In genomic region chr14:100130471-100130870, GRCh38 we compare ENCODE assay signal across 22 cellular contexts. TPM values are rescaled to one million over a fixed set of nuclear protein-coding genes. Genes with fewer than 3 reads are reported as not detected.
DNase-seq lines count a peak whose midpoint lies in the region; ATAC-seq and TF ChIP-seq lines count a peak whose summit lies in the region.
"Had no signal": no experiment of that assay in that cellular context is flagged by ENCODE, and none has a peak within 500 bp of the region (broad histone marks: within the 10 kb centered on the region; RNA-seq: fewer than 3 reads in every experiment).

No MANE protein-coding gene starts in this region.

- intact Hi-C loops in activated CD4-positive, alpha-beta T cell treated with anti-CD3 and anti-CD28 coated beads for 36 hours (cut with DNase I, micrococcal nuclease) = no loop called here
- intact Hi-C loops in activated CD8-positive, alpha-beta T cell treated with anti-CD3 and anti-CD28 coated beads for 36 hours (cut with micrococcal nuclease) = no loop called here
- intact Hi-C loops in left colon (cut with DNase I, micrococcal nuclease) = no loop called here
- intact Hi-C loops in lower lobe of right lung (cut with DNase I) = no loop called here

- POLR2A ChIA-PET in activated CD4-positive, alpha-beta T cell treated with anti-CD3 and anti-CD28 coated beads for 36 hours (lab: Charles Lee) = no interaction called here
- POLR2A ChIA-PET in activated CD8-positive, alpha-beta T cell treated with anti-CD3 and anti-CD28 coated beads for 36 hours (lab: Charles Lee) = interaction anchor here (0.9 to 3.2 kb wide), 2 partner anchors 9 to 12 kb away, joined by 4 to 17 read pairs; no protein-coding TSS in a partner anchor

- no peak overlapping the region for H3K4me3 Mint-ChIP-seq in activated CD4-positive, alpha-beta T cell treated with anti-CD3 and anti-CD28 coated beads for 36 hours
- H3K4me3 Mint-ChIP-seq in activated CD8-positive, alpha-beta T cell treated with anti-CD3 and anti-CD28 coated beads for 36 hours = no peak overlapping the region
- H3K4me3 Mint-ChIP-seq in glutamatergic neuron (ENCODE audit: unreplicated experiment) = no peak overlapping the region
- H3K4me3 Mint-ChIP-seq: activated B cell treated with CpG ODN at 0.5 μM for 24 hours had no signal

- H3K27me3 ChIP-seq in suprapubic skin (no peaks in the 10 kb centered on the region), lower lobe of right lung (ENCODE audit: low read depth) (no peaks in the 10 kb centered on the region)
- H3K27me3 ChIP-seq: BE2C, heart left ventricle, ovary, right lobe of liver, SJSA1, transverse colon had no signal

- peak overlapping the region; percentile 43 for H3K27ac Mint-ChIP-seq in activated CD4-positive, alpha-beta T cell treated with anti-CD3 and anti-CD28 coated beads for 36 hours
- H3K27ac Mint-ChIP-seq in activated CD8-positive, alpha-beta T cell treated with anti-CD3 and anti-CD28 coated beads for 36 hours = peak overlapping the region; percentile 71
- no peak overlapping the region for H3K27ac Mint-ChIP-seq in glutamatergic neuron (ENCODE audit: unreplicated experiment)

- ATAC-seq in activated CD4-positive, alpha-beta T cell treated with anti-CD3 and anti-CD28 coated beads for 36 hours = no peak
- ATAC-seq in activated CD8-positive, alpha-beta T cell treated with anti-CD3 and anti-CD28 coated beads for 36 hours = no peak
- ATAC-seq in left colon (peak; percentile 7), lower lobe of right lung (no peak)
- ATAC-seq: heart left ventricle; PC-3; stimulated activated naive CD8-positive, alpha-beta T cell treated with anti-CD3 and anti-CD28 coated beads, Interleukin-15, Interleukin-2, amounts not matched to agents 100 U/mL and 50 U/mL, for 24 hours had no signal

- H3K4me1 ChIP-seq in suprapubic skin (peaks cover 49% of the 10 kb centered on the region), lower lobe of right lung (no peaks in the 10 kb centered on the region)
- H3K4me1 ChIP-seq: right lobe of liver, SJSA1 had no signal

- no peak for TF ChIP-seq POLR2A in suprapubic skin (IDR thresholded peaks at IDR 0.05)

- H3K27ac ChIP-seq in suprapubic skin = peak overlapping the region; percentile 58
- H3K27ac ChIP-seq in lower lobe of right lung = no peak overlapping the region
- H3K27ac ChIP-seq: HL-60, ovary, right lobe of liver, SJSA1 had no signal

- no peak for TF ChIP-seq EP300 in suprapubic skin (IDR thresholded peaks at IDR 0.05)

- no peaks in the 10 kb centered on the region for H3K9me3 ChIP-seq in suprapubic skin
- no peaks in the 10 kb centered on the region for H3K9me3 ChIP-seq in lower lobe of right lung
- H3K9me3 ChIP-seq: BE2C, heart left ventricle, ovary, right lobe of liver, SJSA1, transverse colon had no signal

- H3K27me3 Mint-ChIP-seq in activated CD4-positive, alpha-beta T cell treated with anti-CD3 and anti-CD28 coated beads for 36 hours = no peaks in the 10 kb centered on the region
- H3K27me3 Mint-ChIP-seq in activated CD8-positive, alpha-beta T cell treated with anti-CD3 and anti-CD28 coated beads for 36 hours = no peaks in the 10 kb centered on the region
- H3K27me3 Mint-ChIP-seq in glutamatergic neuron (ENCODE audit: unreplicated experiment) = peaks cover 8% of the 10 kb centered on the region
- H3K27me3 Mint-ChIP-seq: activated B cell treated with CpG ODN at 0.5 μM for 24 hours had no signal

- H3K4me1 Mint-ChIP-seq in activated CD4-positive, alpha-beta T cell treated with anti-CD3 and anti-CD28 coated beads for 36 hours = no peaks in the 10 kb centered on the region
- no peaks in the 10 kb centered on the region for H3K4me1 Mint-ChIP-seq in activated CD8-positive, alpha-beta T cell treated with anti-CD3 and anti-CD28 coated beads for 36 hours (ENCODE audit: low read depth)
- H3K4me1 Mint-ChIP-seq in glutamatergic neuron (ENCODE audit: low read depth, unreplicated experiment) = peaks cover 3% of the 10 kb centered on the region
- H3K4me1 Mint-ChIP-seq: activated B cell treated with CpG ODN at 0.5 μM for 24 hours had no signal

- no peak overlapping the region for H3K4me3 ChIP-seq in suprapubic skin
- H3K4me3 ChIP-seq in lower lobe of right lung = no peak overlapping the region
- H3K4me3 ChIP-seq: heart left ventricle, lung, ovary, right lobe of liver, SJSA1, transverse colon had no signal

- no peaks in the 10 kb centered on the region for H3K9me3 Mint-ChIP-seq in activated CD4-positive, alpha-beta T cell treated with anti-CD3 and anti-CD28 coated beads for 36 hours (ENCODE audit: low read depth)
- no peaks in the 10 kb centered on the region for H3K9me3 Mint-ChIP-seq in activated CD8-positive, alpha-beta T cell treated with anti-CD3 and anti-CD28 coated beads for 36 hours
- H3K9me3 Mint-ChIP-seq in glutamatergic neuron (ENCODE audit: unreplicated experiment) = peaks cover 11% of the 10 kb centered on the region
- H3K9me3 Mint-ChIP-seq: activated B cell treated with CpG ODN at 0.5 μM for 24 hours; activated T-helper 2 cell treated with anti-CD3 and anti-CD28 coated beads, Interferon-gamma antibody, Interleukin-2, Interleukin-4, amounts not matched to agents 10 μg/mL and 5 μg/mL and 100 μg/mL, durations not matched to agents 14 hours and 24 hours and 36 hours had no signal

- no peak for DNase-seq in activated CD4-positive, alpha-beta T cell treated with anti-CD3 and anti-CD28 coated beads for 36 hours
- DNase-seq in activated CD4-positive, alpha-beta T cell treated with anti-CD3 and anti-CD28 coated beads, Interleukin-2, amount 50 U/mL, for 1 hour = no peak
- DNase-seq in activated CD8-positive, alpha-beta T cell treated with anti-CD3 and anti-CD28 coated beads for 36 hours = no peak
- no peak for DNase-seq in left colon
- no peak for DNase-seq in suprapubic skin (ENCODE audit: low spot score in 2 of 2)
- no peak for DNase-seq in cerebellum (ENCODE audit: low spot score)
- no peak for DNase-seq in glutamatergic neuron
- DNase-seq in lower lobe of right lung = no peak
- DNase-seq: activated B cell treated with CpG ODN at 0.5 μM for 24 hours; aorta; BE2C; heart left ventricle; NCI-H1436; ovary; PC-3; right lobe of liver; stimulated activated naive CD8-positive, alpha-beta T cell treated with anti-CD3 and anti-CD28 coated beads, Interleukin-15, Interleukin-2, amounts not matched to agents 100 U/mL and 50 U/mL, for 24 hours had no signal

- WGBS in suprapubic skin = 86% methylated on average over 7 of the region's 12 CpGs

- peaks cover 33% of the 10 kb centered on the region for H3K36me3 ChIP-seq in suprapubic skin
- peaks cover 95% of the 10 kb centered on the region for H3K36me3 ChIP-seq in lower lobe of right lung
- H3K36me3 ChIP-seq: ovary, SJSA1, transverse colon had no signal

- H3K36me3 Mint-ChIP-seq in activated CD4-positive, alpha-beta T cell treated with anti-CD3 and anti-CD28 coated beads for 36 hours (ENCODE audit: low read depth) = peaks cover 49% of the 10 kb centered on the region
- peaks cover 40% of the 10 kb centered on the region for H3K36me3 Mint-ChIP-seq in activated CD8-positive, alpha-beta T cell treated with anti-CD3 and anti-CD28 coated beads for 36 hours (ENCODE audit: low read depth)
- H3K36me3 Mint-ChIP-seq in glutamatergic neuron (ENCODE audit: unreplicated experiment) = no peaks in the 10 kb centered on the region

- no peak for TF ChIP-seq CTCF in activated CD8-positive, alpha-beta T cell treated with anti-CD3 and anti-CD28 coated beads for 36 hours (IDR thresholded peaks at IDR 0.05)
- no peak for TF ChIP-seq CTCF in suprapubic skin (IDR thresholded peaks at IDR 0.05)
- no peak for TF ChIP-seq CTCF in glutamatergic neuron (IDR thresholded peaks at IDR 0.05; ENCODE audit: partially characterized antibody, unreplicated experiment)
- TF ChIP-seq CTCF in lower lobe of right lung (IDR thresholded peaks at IDR 0.05) = no peak

- CTCF ChIA-PET in activated CD4-positive, alpha-beta T cell treated with anti-CD3 and anti-CD28 coated beads for 36 hours (lab: Charles Lee) = interaction anchor here (1.2 to 1.3 kb wide), 2 partner anchors 16 to 148 kb away, joined by 3 read pairs; no protein-coding TSS in a partner anchor
- CTCF ChIA-PET in activated CD8-positive, alpha-beta T cell treated with anti-CD3 and anti-CD28 coated beads for 36 hours (lab: Charles Lee) = interaction anchor here (0.7 to 0.9 kb wide), 3 partner anchors 14 to 25 kb away, joined by 3 to 4 read pairs (median 3); no protein-coding TSS in a partner anchor

RNA-seq across cellular contexts. Expression of gene DEGS2, which starts 29.0 kb away (rescaled TPM):
- 1 to 10 TPM; 2.6 to 2.8 TPM for total RNA-seq in activated CD4-positive, alpha-beta T cell treated with anti-CD3 and anti-CD28 coated beads for 36 hours
- total RNA-seq in activated CD8-positive, alpha-beta T cell treated with anti-CD3 and anti-CD28 coated beads for 36 hours = 1 to 10 TPM; 2.6 to 3.1 TPM
- total RNA-seq in left colon = 10 to 100 TPM; 25.0 to 36.9 TPM
- 100 to 1,000 TPM in 3 of 4 donors, 10 to 100 TPM in 1; 78.9 to 130 (median 108) TPM for total RNA-seq in suprapubic skin
- total RNA-seq in cerebellum = 2.0 TPM
- 0.34 TPM for total RNA-seq in glutamatergic neuron (ENCODE audit: unreplicated experiment)
- total RNA-seq in lower lobe of right lung = 5.8 TPM
- total RNA-seq: SJSA1 had no signal
